19 cellular contexts compared by ENCODE assay signal in the genomic region with DNA sequence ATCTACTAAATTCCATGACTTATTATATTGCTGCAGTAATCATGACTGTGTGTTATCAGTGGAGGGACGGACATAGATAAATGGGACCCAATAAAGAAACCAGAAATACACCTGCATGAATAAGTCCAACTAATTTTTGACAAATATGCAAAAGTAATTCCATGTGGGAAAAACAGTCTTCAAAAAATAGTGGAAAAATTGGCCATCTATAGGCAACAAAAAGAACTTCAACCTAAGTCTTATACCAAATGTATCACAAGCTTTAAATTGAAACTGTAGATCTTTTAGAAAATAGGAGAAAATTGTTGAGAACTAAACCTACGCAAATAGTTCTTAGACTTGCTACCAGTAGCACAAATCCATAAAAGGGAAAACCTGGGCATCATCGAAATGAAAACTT.
DNase-seq lines count a peak whose midpoint lies in the region; ATAC-seq, FAIRE-seq and TF ChIP-seq lines count a peak whose summit lies in the region.
"Had no signal": no experiment of that assay in that cellular context is flagged by ENCODE, and none has a peak within 500 bp of the region (broad histone marks: within the 10 kb centered on the region; RNA-seq: fewer than 3 reads in every experiment).

No MANE protein-coding gene starts in this region.

- CTCF ChIA-PET in PC-3 (lab: Charles Lee), result no interaction called here

- no TSS peak for BruUV-seq in PC-3 (replicated peaks; lab: Mats Ljungman, UMichigan)

- peak; percentile 51 for TF ChIP-seq CTCF in PC-3 (conservative IDR thresholded peaks at IDR 0.05; ENCODE audit: low read depth, low read length)
- peak; percentile 51 for TF ChIP-seq CTCF in endodermal cell (conservative IDR thresholded peaks at IDR 0.05)
- peak; percentile 51 for TF ChIP-seq CTCF in glutamatergic neuron (IDR thresholded peaks at IDR 0.05; ENCODE audit: partially characterized antibody, unreplicated experiment)
- peak; percentile 58 for TF ChIP-seq CTCF in type B pancreatic cell (conservative IDR thresholded peaks at IDR 0.05)

- no peak for TF ChIP-seq POLR2A in GM12891 (IDR thresholded peaks at IDR 0.05; ENCODE audit: low read depth, low read length)

- H3K4me1 Mint-ChIP-seq in endodermal cell (no peaks in the 10 kb centered on the region), glutamatergic neuron (ENCODE audit: low read depth, unreplicated experiment) (no peaks in the 10 kb centered on the region), type B pancreatic cell (ENCODE audit: unreplicated experiment) (no peaks in the 10 kb centered on the region)

- H3K27me3 Mint-ChIP-seq in endodermal cell (ENCODE audit: insufficient read depth) (peaks cover 5% of the 10 kb centered on the region), glutamatergic neuron (ENCODE audit: unreplicated experiment) (no peaks in the 10 kb centered on the region), type B pancreatic cell (no peaks in the 10 kb centered on the region)

- H3K27ac ChIP-seq in PC-3 (ENCODE audit: low read length) (no peak overlapping the region), endodermal cell (ENCODE audit: low read depth, low read length) (no peak overlapping the region)
- H3K27ac ChIP-seq: KMS-11, RWPE1 had no signal

- H3K36me3 Mint-ChIP-seq in endodermal cell (ENCODE audit: low read depth) (no peaks in the 10 kb centered on the region), glutamatergic neuron (ENCODE audit: unreplicated experiment) (peaks cover 7% of the 10 kb centered on the region), type B pancreatic cell (no peaks in the 10 kb centered on the region)

- no peaks in the 10 kb centered on the region for H3K27me3 ChIP-seq in PC-3 (ENCODE audit: low read length)
- no peaks in the 10 kb centered on the region for H3K27me3 ChIP-seq in endodermal cell (ENCODE audit: control insufficient read depth, insufficient read depth, low read length, poor library complexity, severe bottlenecking)

- FAIRE-seq in GM12891 (lab: Jason Lieb, UNC), result no peak
- FAIRE-seq: G401.6, H1 had no signal

- H4K20me1 ChIP-seq in PC-3 (ENCODE audit: low read length), result no peaks in the 10 kb centered on the region

- H3K9me3 Mint-ChIP-seq in endodermal cell (peaks cover 22% of the 10 kb centered on the region), glutamatergic neuron (ENCODE audit: unreplicated experiment) (peaks cover 4% of the 10 kb centered on the region), type B pancreatic cell (no peaks in the 10 kb centered on the region)

- no peaks in the 10 kb centered on the region for H3K9me2 ChIP-seq in PC-3 (replicated peaks; ENCODE audit: low read length)

- no peak for DNase-seq in PC-3
- DNase-seq in endodermal cell, result no peak
- no peak for DNase-seq in glutamatergic neuron
- no peak for DNase-seq in type B pancreatic cell (ENCODE audit: extremely low spot score, unreplicated experiment)
- no peak for DNase-seq in posterior vena cava (ENCODE audit: low spot score)
- DNase-seq in GM12891 (ENCODE audit: insufficient read length, low spot score), result no peak
- DNase-seq: AML-193, COR-L47, DMS 273 treated with DMSO at 0.1 percent for 48 hours, DND-41, MV-4-11, NCI-H187, NCI-H226, NCI-H524 had no signal

- no peaks in the 10 kb centered on the region for H3K36me3 ChIP-seq in PC-3 (ENCODE audit: low read depth, low read length)
- no peaks in the 10 kb centered on the region for H3K36me3 ChIP-seq in endodermal cell (ENCODE audit: control insufficient read depth, insufficient read depth, low read length)

- H3K9ac ChIP-seq in PC-3 (ENCODE audit: low read length) (no peak overlapping the region), endodermal cell (ENCODE audit: extremely low read depth, low read length, poor library complexity, severe bottlenecking) (no peak overlapping the region)
- H3K9ac ChIP-seq: KMS-11 had no signal

- 98% methylated on average over 3 of the region's 3 CpGs; no CpG with 5 or more reads in 1 of the 2 experiments for WGBS in endodermal cell (ENCODE audit: insufficient coverage in 1 of 2, insufficient read length in 1 of 2), 2 experiments

- no peak overlapping the region for H3K4me2 ChIP-seq in PC-3 (ENCODE audit: low read length)
- H3K4me2 ChIP-seq: KMS-11 had no signal

- H2AFZ ChIP-seq in PC-3 (ENCODE audit: low read length), result no peak overlapping the region

- no peaks in the 10 kb centered on the region for H3K9me3 ChIP-seq in PC-3 (ENCODE audit: low read length)
- no peaks in the 10 kb centered on the region for H3K9me3 ChIP-seq in endodermal cell (ENCODE audit: control insufficient read depth, low read length)

- H3K4me3 ChIP-seq in PC-3 (ENCODE audit: low read length) (no peak overlapping the region), endodermal cell (ENCODE audit: low read length) (no peak overlapping the region)

- intact Hi-C loops in PC-3 (cut with micrococcal nuclease), result loop anchor here (10.0 kb wide), 1 partner anchor 243 kb away; no protein-coding TSS in a partner anchor
- intact Hi-C loops in posterior vena cava (cut with DNase I), result no loop called here

- no peaks in the 10 kb centered on the region for H3F3A ChIP-seq in PC-3 (ENCODE audit: low read length, unreplicated experiment)

- no peaks in the 10 kb centered on the region for H3K4me1 ChIP-seq in PC-3 (ENCODE audit: insufficient read depth, low read length)
- H3K4me1 ChIP-seq in endodermal cell (ENCODE audit: control insufficient read depth, insufficient read depth, low read length), result no peaks in the 10 kb centered on the region

- H3K4me3 Mint-ChIP-seq in endodermal cell, result no peak overlapping the region
- H3K4me3 Mint-ChIP-seq in glutamatergic neuron (ENCODE audit: unreplicated experiment), result no peak overlapping the region
- H3K4me3 Mint-ChIP-seq in type B pancreatic cell, result no peak overlapping the region

- H3K79me2 ChIP-seq in PC-3 (ENCODE audit: low read length), result no peaks in the 10 kb centered on the region

- H3K27ac Mint-ChIP-seq in endodermal cell (no peak overlapping the region), glutamatergic neuron (ENCODE audit: unreplicated experiment) (no peak overlapping the region), type B pancreatic cell (no peak overlapping the region)

- no peak for ATAC-seq in PC-3
- ATAC-seq in HG02884 (IDR thresholded peaks at IDR 0.05; ENCODE audit: unreplicated experiment), result no peak

- POLR2A ChIA-PET in PC-3 (lab: Charles Lee; ENCODE audit: unreplicated experiment), result no interaction called here

TF ChIP-seq in GM12891, 5 proteins besides CTCF, POLR2A, EP300 and RAD21:
- TF ChIP-seq POLR2AphosphoS5 (IDR thresholded peaks at IDR 0.05; ENCODE audit: low read depth, low read length), result no peak
- no peak for TF ChIP-seq PAX5 (IDR thresholded peaks at IDR 0.05; ENCODE audit: insufficient read depth, low read length, severe bottlenecking)
- no peak for TF ChIP-seq POU2F2 (IDR thresholded peaks at IDR 0.05; ENCODE audit: low read depth, low read length)
- no peak for TF ChIP-seq SPI1 (IDR thresholded peaks at IDR 0.05; ENCODE audit: low read depth, low read length)
- no peak for TF ChIP-seq TAF1 (IDR thresholded peaks at IDR 0.05; ENCODE audit: low read depth, low read length)
